ENCODE assay signal across 34 cellular contexts in the genomic region with DNA sequence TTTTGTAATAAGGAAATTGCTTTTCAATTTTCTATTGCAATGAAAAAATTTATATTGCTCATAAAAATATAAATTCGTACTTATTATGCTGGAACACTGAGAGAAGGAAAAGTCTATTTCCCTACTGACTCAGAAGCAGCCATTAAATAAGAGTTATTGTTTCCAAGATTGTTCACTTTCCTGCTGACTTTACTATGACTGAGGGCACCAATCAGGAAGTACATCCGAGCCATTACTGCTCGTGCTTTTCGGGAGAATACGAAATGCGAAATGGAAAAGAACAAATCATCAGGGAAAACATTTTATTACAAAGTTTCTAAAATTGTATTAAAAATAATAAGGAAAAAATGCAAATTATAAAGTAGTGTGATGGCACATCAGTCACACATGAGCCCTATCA.
DNase-seq lines count a peak whose midpoint lies in the region; ATAC-seq, FAIRE-seq and TF ChIP-seq lines count a peak whose summit lies in the region.
"Had no signal": no experiment of that assay in that cellular context is flagged by ENCODE, and none has a peak within 500 bp of the region (broad histone marks: within the 10 kb centered on the region; RNA-seq: fewer than 3 reads in every experiment).

No MANE protein-coding gene starts in this region.

- BruUV-seq in endothelial cell of umbilical vein (replicated peaks; lab: Mats Ljungman, UMichigan) = no TSS peak

- dilution Hi-C loops in endothelial cell of umbilical vein (cut with MboI; ENCODE audit: extremely low pct_ligation_motif_present, low sequenced_read_pairs) = no loop called here

- peak; percentile 82 for DNase-seq in dermis blood vessel endothelial cell
- DNase-seq in dermis microvascular lymphatic vessel endothelial cell (ENCODE audit: low read depth in 2 of 2) = peak; percentile 52 to 83
- DNase-seq in endothelial cell of umbilical vein (ENCODE audit: low read depth, low spot score) = peak; percentile 85
- peak; percentile 66 to 68 for DNase-seq in lung microvascular endothelial cell (ENCODE audit: low read depth in 2 of 2)
- DNase-seq in right lobe of liver = no peak
- DNase-seq: 8988T; ACHN; AML-193; BE2C; C1 segment of cervical spinal cord; Caco-2; Calu3; CD4-positive, alpha-beta memory T cell; CD4-positive, alpha-beta T cell; CD4-positive, CD25-positive, alpha-beta regulatory T cell; CD8-positive, alpha-beta memory T cell; CD8-positive, alpha-beta T cell; COR-L47; DMS 273 treated with DMSO at 0.1 percent for 48 hours; DMS153; DMS53; DMS79; DMS79 treated with DMSO at 0.1 percent for 48 hours; DND-41; EL had no signal

- 85% methylated on average over 6 of the region's 6 CpGs for WGBS in right lobe of liver (ENCODE audit: insufficient coverage, low coverage, low lambda C conversion rate, missing lambda C conversion rate)

- POLR2A ChIA-PET in endothelial cell of umbilical vein (lab: Charles Lee) = no interaction called here

- peak; percentile 93 for FAIRE-seq in endothelial cell of umbilical vein (lab: Jason Lieb, UNC)
- FAIRE-seq: A204.1 had no signal

- no peak for TF ChIP-seq CTCF in endothelial cell of umbilical vein (IDR thresholded peaks at IDR 0.05; ENCODE audit: extremely low read depth in 1 of 2, insufficient read depth in 1 of 2, low read depth in 1 of 2, low read length in 2 of 2)
- no peak for TF ChIP-seq CTCF in right lobe of liver (IDR thresholded peaks at IDR 0.05)

- CTCF ChIA-PET in endothelial cell of umbilical vein (lab: Charles Lee) = interaction anchor here (1.6 kb wide), 1 partner anchor 63 kb away, joined by 3 read pairs; no protein-coding TSS in a partner anchor

- intact Hi-C loops in endothelial cell of umbilical vein (cut with micrococcal nuclease) (no loop called here), right lobe of liver (cut with DNase I) (no loop called here)

- H3K36me3 ChIP-seq in endothelial cell of umbilical vein (ENCODE audit: control insufficient read depth in 2 of 2, extremely low read depth in 1 of 2, insufficient read depth in 2 of 2, low read length in 2 of 2) = no peaks in the 10 kb centered on the region
- H3K36me3 ChIP-seq in right lobe of liver = peaks cover 0 to 3% (median 0%) of the 10 kb centered on the region in 4 donors

- ATAC-seq in right lobe of liver (no peak), HG03175 (IDR thresholded peaks at IDR 0.05; ENCODE audit: unreplicated experiment) (no peak), HG03571 (IDR thresholded peaks at IDR 0.05; ENCODE audit: unreplicated experiment) (no peak), HG02981 (IDR thresholded peaks at IDR 0.05; ENCODE audit: unreplicated experiment) (no peak)
- ATAC-seq: A549; CD8-positive, alpha-beta T cell had no signal

- H3K4me3 ChIP-seq in endothelial cell of umbilical vein (replicated peaks in 1 of 3; ENCODE audit: insufficient read depth in 1 of 3, low read depth in 1 of 3, low read length in 3 of 3) (peak overlapping the region in 1 of 3 experiments; percentile 23), right lobe of liver (no peak overlapping the region)
- H3K4me3 ChIP-seq: A549; BLaER1; BLaER1 treated with 17β-estradiol and CSF1 and Interleukin-3, amounts not matched to agents 10 nM and 100 nM had no signal

- peaks cover 22% of the 10 kb centered on the region for H3K4me1 ChIP-seq in endothelial cell of umbilical vein (ENCODE audit: control insufficient read depth, extremely low read depth, insufficient read depth, low read length)
- no peaks in the 10 kb centered on the region for H3K4me1 ChIP-seq in right lobe of liver
- H3K4me1 ChIP-seq: BE2C; BLaER1; BLaER1 treated with 17β-estradiol and CSF1 and Interleukin-3, amounts not matched to agents 10 nM and 100 nM; Caco-2 had no signal

- H3K79me2 ChIP-seq in endothelial cell of umbilical vein (ENCODE audit: control insufficient read depth, insufficient read depth, low read length) = no peaks in the 10 kb centered on the region

- H4K20me1 ChIP-seq in endothelial cell of umbilical vein (replicated peaks; ENCODE audit: control insufficient read depth, extremely low read depth, insufficient read depth, low read length) = no peaks in the 10 kb centered on the region
- H4K20me1 ChIP-seq: BLaER1; BLaER1 treated with 17β-estradiol and CSF1 and Interleukin-3, amounts not matched to agents 10 nM and 100 nM had no signal

- no peak for TF ChIP-seq POLR2A in endothelial cell of umbilical vein (IDR thresholded peaks at IDR 0.05; ENCODE audit: low read depth, low read length)
- TF ChIP-seq POLR2A in right lobe of liver (IDR thresholded peaks at IDR 0.05) = no peak

- H3K27ac ChIP-seq in endothelial cell of umbilical vein (ENCODE audit: insufficient read depth, low read depth, low read length) = peak overlapping the region; percentile 52
- no peak overlapping the region for H3K27ac ChIP-seq in right lobe of liver
- H3K27ac ChIP-seq: 22Rv1; A549; BLaER1; BLaER1 treated with 17β-estradiol and CSF1 and Interleukin-3, amounts not matched to agents 10 nM and 100 nM; C4-2B had no signal

- H3K9me1 ChIP-seq in endothelial cell of umbilical vein (replicated peaks; ENCODE audit: control insufficient read depth, extremely low read depth, insufficient read depth, low read length) = no peaks in the 10 kb centered on the region

- H2AFZ ChIP-seq in endothelial cell of umbilical vein (ENCODE audit: low read depth, low read length) = no peak overlapping the region

- H3K9me3 ChIP-seq in endothelial cell of umbilical vein (replicated peaks; ENCODE audit: control insufficient read depth, insufficient read depth, low read length) = no peaks in the 10 kb centered on the region
- H3K9me3 ChIP-seq in right lobe of liver = no peaks in the 10 kb centered on the region
- H3K9me3 ChIP-seq: A549, BE2C had no signal

- H3K9ac ChIP-seq in endothelial cell of umbilical vein (replicated peaks; ENCODE audit: extremely low read depth, insufficient read depth, low read length) = peak overlapping the region; percentile 8
- H3K9ac ChIP-seq: BLaER1; BLaER1 treated with 17β-estradiol and CSF1 and Interleukin-3, amounts not matched to agents 10 nM and 100 nM had no signal

- peak overlapping the region; percentile 72 for H3K4me2 ChIP-seq in endothelial cell of umbilical vein (ENCODE audit: insufficient read depth, low read length)
- H3K4me2 ChIP-seq: A549; BLaER1; BLaER1 treated with 17β-estradiol and CSF1 and Interleukin-3, amounts not matched to agents 10 nM and 100 nM had no signal

- H3K27me3 ChIP-seq in endothelial cell of umbilical vein (ENCODE audit: control insufficient read depth in 2 of 2, insufficient read depth in 2 of 2, low read length in 2 of 2) = no peaks in the 10 kb centered on the region
- no peaks in the 10 kb centered on the region for H3K27me3 ChIP-seq in right lobe of liver
- H3K27me3 ChIP-seq: BE2C; BLaER1; BLaER1 treated with 17β-estradiol and CSF1 and Interleukin-3, amounts not matched to agents 10 nM and 100 nM had no signal

TF ChIP-seq in endothelial cell of umbilical vein, 7 proteins besides CTCF, POLR2A, EP300 and RAD21:
- TF ChIP-seq, protein P1, sequence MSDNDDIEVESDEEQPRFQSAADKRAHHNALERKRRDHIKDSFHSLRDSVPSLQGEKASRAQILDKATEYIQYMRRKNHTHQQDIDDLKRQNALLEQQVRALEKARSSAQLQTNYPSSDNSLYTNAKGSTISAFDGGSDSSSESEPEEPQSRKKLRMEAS (IDR thresholded peaks at IDR 0.05; ENCODE audit: insufficient read depth, insufficient read length) = no peak
- TF ChIP-seq POLR2AphosphoS5 (IDR thresholded peaks at IDR 0.05; ENCODE audit: insufficient read depth, low read depth, low read length) (no peak), GATA2 (IDR thresholded peaks at IDR 0.05; ENCODE audit: insufficient read depth, insufficient read length, low read depth, low read length) (no peak), MYC (IDR thresholded peaks at IDR 0.05; ENCODE audit: low read depth, low read length) (no peak), EZH2 (IDR thresholded peaks at IDR 0.05; ENCODE audit: borderline replicate concordance, low read depth, low read length, severe bottlenecking) (no peak), FOS (IDR thresholded peaks at IDR 0.05; ENCODE audit: borderline replicate concordance, insufficient read depth, low read length) (peak; percentile 61), JUN (IDR thresholded peaks at IDR 0.05; ENCODE audit: borderline replicate concordance, insufficient read depth, insufficient read length, low read depth) (peak; percentile 17)

Comparison
In these comparisons a context has a peak if more than half of its experiments do, and no peak if none do; other contexts are left out.
1. DNase-seq: peak in dermis blood vessel endothelial cell (single experiment), dermis microvascular lymphatic vessel endothelial cell (2 of 2), endothelial cell of umbilical vein (single experiment) and lung microvascular endothelial cell (2 of 2); none in right lobe of liver (0 of 3).